ENCODE assay signal across 1 cellular context in the genomic region with DNA sequence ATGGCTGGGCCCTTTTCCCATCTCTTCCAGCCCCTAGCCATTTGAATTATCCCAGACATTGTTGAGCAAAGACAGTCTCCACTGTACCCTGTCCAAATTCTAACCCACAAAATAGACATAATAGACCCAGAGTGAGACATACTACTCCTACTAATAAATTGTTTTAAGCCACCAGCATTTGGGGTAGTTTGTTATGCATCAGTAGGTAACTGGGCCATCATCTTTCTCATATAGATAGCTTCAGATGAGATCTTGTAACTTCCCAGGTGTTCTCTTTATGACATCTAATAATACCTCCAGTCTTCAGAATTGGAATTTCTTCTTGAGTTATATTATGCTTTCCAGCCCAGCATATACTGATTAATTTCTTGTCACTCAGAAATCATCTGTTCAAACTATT.
TF ChIP-seq lines count a peak whose summit lies in the region.

No MANE protein-coding gene starts in this region.

TF ChIP-seq in GM12878, 131 proteins besides CTCF, POLR2A, EP300 and RAD21 (continued from another document):
- TF ChIP-seq NR2C1 (IDR thresholded peaks at IDR 0.05), result no peak
- TF ChIP-seq NKRF (conservative IDR thresholded peaks at IDR 0.05), result no peak
- no peak for TF ChIP-seq RAD51 (IDR thresholded peaks at IDR 0.05)
- no peak for TF ChIP-seq POU2F2 (IDR thresholded peaks at IDR 0.05; ENCODE audit: borderline replicate concordance, low read depth, low read length)
- TF ChIP-seq ZNF217 (IDR thresholded peaks at IDR 0.05), result no peak
- peak; percentile 65; the same call in 1 of the 2 replicates for TF ChIP-seq NFIC (IDR thresholded peaks at IDR 0.05; ENCODE audit: low read depth, low read length)
- TF ChIP-seq FOXM1 (IDR thresholded peaks at IDR 0.05; ENCODE audit: low read depth, low read length), result peak; percentile 17; the same call in 1 of the 2 replicates
- TF ChIP-seq LARP7 (IDR thresholded peaks at IDR 0.05), result no peak
TF ChIP-seq in GM12878: peak in this region for 7.
